Comparison of ENCODE assay signal across 11 cellular contexts in the genomic region with DNA sequence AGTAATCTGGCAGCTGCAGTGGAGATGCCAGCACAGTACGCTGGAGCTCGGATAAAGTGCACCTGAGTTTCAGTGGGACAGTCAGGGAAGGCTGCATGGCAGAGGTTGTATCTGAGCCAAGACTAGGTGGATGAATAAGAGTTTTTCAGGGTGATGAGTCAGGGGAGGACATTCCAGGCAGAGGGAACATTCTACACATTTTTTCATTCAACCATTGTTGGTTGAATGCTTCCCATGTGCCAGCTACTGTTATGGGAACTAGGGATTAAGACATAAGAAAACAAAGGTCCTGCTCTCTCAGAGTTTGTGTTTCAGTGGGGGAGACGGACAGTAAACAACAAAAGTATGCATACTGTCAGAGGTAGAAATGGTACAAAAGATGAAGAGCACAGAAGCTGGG. TPM values are rescaled to one million over a fixed set of nuclear protein-coding genes. Genes with fewer than 3 reads are reported as not detected.
DNase-seq lines count a peak whose midpoint lies in the region; ATAC-seq lines count a peak whose summit lies in the region.
"Had no signal": no experiment of that assay in that cellular context is flagged by ENCODE, and none has a peak within 500 bp of the region (broad histone marks: within the 10 kb centered on the region; RNA-seq: fewer than 3 reads in every experiment).

No MANE protein-coding gene starts in this region.

- H3K9me3 ChIP-seq in adipocyte (ENCODE audit: control insufficient read depth, low read length), result no peaks in the 10 kb centered on the region

- peak overlapping the region; percentile 21 for H3K4me3 ChIP-seq in adipocyte (ENCODE audit: low read length)
- H3K4me3 ChIP-seq: cardiac muscle cell had no signal

- H3K9ac ChIP-seq in adipocyte (ENCODE audit: low read length), result peak overlapping the region; percentile 44

- H3K27me3 Mint-ChIP-seq in T-helper 2 cell treated with Interferon-gamma antibody and Interleukin-4, amounts not matched to agents 5 μg/mL and 100 μg/mL, for 36 hours (ENCODE audit: low read depth), result no peaks in the 10 kb centered on the region
- no peaks in the 10 kb centered on the region for H3K27me3 Mint-ChIP-seq in T-cell
- H3K27me3 Mint-ChIP-seq in activated naive CD8-positive, alpha-beta T cell treated with anti-CD3 and anti-CD28 coated beads, Interleukin-2, amount 50 U/mL, for 24 hours, result no peaks in the 10 kb centered on the region

- H3K4me1 Mint-ChIP-seq in T-helper 2 cell treated with Interferon-gamma antibody and Interleukin-4, amounts not matched to agents 5 μg/mL and 100 μg/mL, for 36 hours (ENCODE audit: low read depth), result peaks cover 17% of the 10 kb centered on the region
- peaks cover 10 to 20% (median 15%) of the 10 kb centered on the region in 3 donors for H3K4me1 Mint-ChIP-seq in T-cell
- no peaks in the 10 kb centered on the region for H3K4me1 Mint-ChIP-seq in activated naive CD8-positive, alpha-beta T cell treated with anti-CD3 and anti-CD28 coated beads, Interleukin-2, amount 50 U/mL, for 24 hours

- CTCF ChIA-PET in T-cell (lab: Charles Lee), result no interaction called here

- peaks cover 26% of the 10 kb centered on the region for H3K36me3 Mint-ChIP-seq in T-helper 2 cell treated with Interferon-gamma antibody and Interleukin-4, amounts not matched to agents 5 μg/mL and 100 μg/mL, for 36 hours (ENCODE audit: low read depth)
- H3K36me3 Mint-ChIP-seq in T-cell, result peaks cover 17% of the 10 kb centered on the region
- H3K36me3 Mint-ChIP-seq in activated naive CD8-positive, alpha-beta T cell treated with anti-CD3 and anti-CD28 coated beads, Interleukin-2, amount 50 U/mL, for 24 hours (ENCODE audit: low read depth), result peaks cover 16% of the 10 kb centered on the region

- no peak for ATAC-seq in T-cell (replicated peaks in 1 of 4)
- ATAC-seq in activated naive CD8-positive, alpha-beta T cell treated with anti-CD3 and anti-CD28 coated beads, Interleukin-2, amount 50 U/mL, for 24 hours, result no peak

- peaks cover 66% of the 10 kb centered on the region for H3K4me1 ChIP-seq in adipocyte (ENCODE audit: control insufficient read depth, insufficient read depth, low read length)

- POLR2A ChIA-PET in T-cell (lab: Charles Lee), result interaction anchor here in 1 of 2 donors (0.6 kb wide), 2 partner anchors 476 to 892 kb away, joined by 3 to 5 read pairs; no protein-coding TSS in a partner anchor

- no peaks in the 10 kb centered on the region for H3K27me3 ChIP-seq in adipocyte (replicated peaks; ENCODE audit: control insufficient read depth, insufficient read depth, low read length)
- H3K27me3 ChIP-seq: cardiac muscle cell had no signal

- peak overlapping the region; percentile 27 for H3K27ac Mint-ChIP-seq in T-helper 2 cell treated with Interferon-gamma antibody and Interleukin-4, amounts not matched to agents 5 μg/mL and 100 μg/mL, for 36 hours
- H3K27ac Mint-ChIP-seq in T-cell, result peak overlapping the region in 1 of 2 donors; percentile 23
- H3K27ac Mint-ChIP-seq in activated naive CD8-positive, alpha-beta T cell treated with anti-CD3 and anti-CD28 coated beads, Interleukin-2, amount 50 U/mL, for 24 hours, result no peak overlapping the region

- H3K36me3 ChIP-seq in adipocyte (ENCODE audit: control insufficient read depth, insufficient read depth, low read length, severe bottlenecking), result peaks cover 49% of the 10 kb centered on the region

- H3K4me3 Mint-ChIP-seq in T-helper 2 cell treated with Interferon-gamma antibody and Interleukin-4, amounts not matched to agents 5 μg/mL and 100 μg/mL, for 36 hours, result no peak overlapping the region
- no peak overlapping the region for H3K4me3 Mint-ChIP-seq in T-cell
- H3K4me3 Mint-ChIP-seq in activated naive CD8-positive, alpha-beta T cell treated with anti-CD3 and anti-CD28 coated beads, Interleukin-2, amount 50 U/mL, for 24 hours, result no peak overlapping the region
- H3K4me3 Mint-ChIP-seq: immature natural killer cell had no signal

- no peak for DNase-seq in T-helper 2 cell treated with Interferon-gamma antibody and Interleukin-4, amounts not matched to agents 5 μg/mL and 100 μg/mL, for 36 hours (ENCODE audit: low spot score)
- DNase-seq in T-helper 2 cell (no peak), adipocyte (ENCODE audit: low read depth) (peak; percentile 76), glomerular endothelial cell (ENCODE audit: extremely low read depth, low read depth, low spot score) (peak; percentile 88), T-cell (no peak), putamen (ENCODE audit: low spot score) (no peak)
- DNase-seq in activated naive CD8-positive, alpha-beta T cell treated with anti-CD3 and anti-CD28 coated beads, Interleukin-2, amount 50 U/mL, for 24 hours, result no peak
- DNase-seq in activated CD4-positive, alpha-beta T cell treated with anti-CD3 and anti-CD28 coated beads for 48 hours, result no peak
- DNase-seq: activated CD4-positive, alpha-beta T cell treated with anti-CD3 and anti-CD28 coated beads, Interleukin-2, amount 50 U/mL, for 4 hours; immature natural killer cell had no signal

- H3K9me3 Mint-ChIP-seq in T-helper 2 cell treated with Interferon-gamma antibody and Interleukin-4, amounts not matched to agents 5 μg/mL and 100 μg/mL, for 36 hours, result no peaks in the 10 kb centered on the region
- H3K9me3 Mint-ChIP-seq in T-cell, result no peaks in the 10 kb centered on the region
- no peaks in the 10 kb centered on the region for H3K9me3 Mint-ChIP-seq in activated naive CD8-positive, alpha-beta T cell treated with anti-CD3 and anti-CD28 coated beads, Interleukin-2, amount 50 U/mL, for 24 hours
- H3K9me3 Mint-ChIP-seq: immature natural killer cell had no signal

RNA-seq across cellular contexts. Expression of gene LEPR, which starts 5.2 kb away (rescaled TPM):
- total RNA-seq in glomerular endothelial cell (11.2 and 17.0 TPM in 2 replicates), T-cell (1 to 10 TPM in 4 of 5 donors, under 1 TPM in 1; 0.95 to 2.1 (median 1.3) TPM)

RNA-seq across cellular contexts. Expression of gene LEPROT, which starts 5.2 kb away (rescaled TPM):
- total RNA-seq in glomerular endothelial cell (54.2 and 54.8 TPM in 2 replicates), T-cell (10 to 100 TPM; 17.8 to 27.0 (median 21.7) TPM)

Comparison
In these comparisons a context has a peak if more than half of its experiments do, and no peak if none do; other contexts are left out.
1. DNase-seq: peak in adipocyte (single experiment) and glomerular endothelial cell (single experiment); none in T-helper 2 cell treated with Interferon-gamma antibody and Interleukin-4, amounts not matched to agents 5 μg/mL and 100 μg/mL, for 36 hours (single experiment), T-helper 2 cell (0 of 5), T-cell (0 of 34), activated naive CD8-positive, alpha-beta T cell treated with anti-CD3 and anti-CD28 coated beads, Interleukin-2, amount 50 U/mL, for 24 hours (single experiment), putamen (single experiment) and activated CD4-positive, alpha-beta T cell treated with anti-CD3 and anti-CD28 coated beads for 48 hours (single experiment).